ENCODE assay signal across 22 cellular contexts in the genomic region with DNA sequence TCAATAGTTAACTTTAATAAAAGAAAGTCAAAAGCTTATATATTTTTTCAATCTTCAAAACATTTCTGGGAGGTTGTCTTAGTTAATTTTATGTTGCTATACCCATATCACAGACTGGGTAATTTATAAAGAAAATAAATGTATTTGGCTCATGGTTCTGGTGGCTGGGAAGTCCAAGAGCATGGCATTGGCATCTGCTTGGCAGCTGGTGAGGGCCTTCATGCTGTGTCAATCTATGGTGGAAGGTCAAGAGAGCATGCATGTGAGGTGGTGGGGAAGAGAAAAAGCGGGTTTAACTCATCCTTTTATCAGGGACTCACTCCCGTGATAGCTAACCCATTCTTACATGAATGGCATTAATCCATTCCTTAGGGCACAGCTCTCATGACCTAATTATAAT.
A peak's percentile ranks its signal among the peaks of the same experiment; 100 is the strongest.
DNase-seq lines count a peak whose midpoint lies in the region; ATAC-seq and TF ChIP-seq lines count a peak whose summit lies in the region.
"Had no signal": no experiment of that assay in that cellular context is flagged by ENCODE, and none has a peak within 500 bp of the region (broad histone marks: within the 10 kb centered on the region; RNA-seq: fewer than 3 reads in every experiment).

No MANE protein-coding gene starts in this region.

- H3K36me3 Mint-ChIP-seq in osteocyte (ENCODE audit: unreplicated experiment): peaks cover 15% of the 10 kb centered on the region
- H3K36me3 Mint-ChIP-seq: CD14-positive monocyte had no signal

- H3K4me3 Mint-ChIP-seq in osteocyte (ENCODE audit: unreplicated experiment): no peak overlapping the region
- H3K4me3 Mint-ChIP-seq: CD14-positive monocyte; CD4-positive, alpha-beta T cell; CD8-positive, alpha-beta memory T cell; HFFc6 had no signal

- H3K4me3 ChIP-seq in left ventricle myocardium inferior: no peak overlapping the region
- H3K4me3 ChIP-seq in right cardiac atrium (ENCODE audit: low read length): no peak overlapping the region
- no peak overlapping the region for H3K4me3 ChIP-seq in PC-9
- H3K4me3 ChIP-seq in esophagus muscularis mucosa: no peak overlapping the region
- H3K4me3 ChIP-seq: BLaER1 treated with 17β-estradiol and CSF1 and Interleukin-3, amounts not matched to agents 10 nM and 100 nM; HAP-1 had no signal

- CTCF ChIA-PET in PC-9 (lab: Charles Lee): no interaction called here

- H3K9me3 Mint-ChIP-seq in osteocyte (ENCODE audit: unreplicated experiment): peaks cover 5% of the 10 kb centered on the region
- H3K9me3 Mint-ChIP-seq: HFFc6 had no signal

- H3K79me2 ChIP-seq in PC-9 (ENCODE audit: low read depth): peaks cover 99% of the 10 kb centered on the region

- H3K27me3 ChIP-seq in left ventricle myocardium inferior (ENCODE audit: low read depth) (peaks cover 6% of the 10 kb centered on the region), right cardiac atrium (ENCODE audit: control insufficient read depth, insufficient read depth) (no peaks in the 10 kb centered on the region), PC-9 (ENCODE audit: insufficient read depth, low read depth) (no peaks in the 10 kb centered on the region), esophagus muscularis mucosa (no peaks in the 10 kb centered on the region)
- H3K27me3 ChIP-seq: BE2C; BLaER1 treated with 17β-estradiol and CSF1 and Interleukin-3, amounts not matched to agents 10 nM and 100 nM had no signal

- H3K36me3 ChIP-seq in left ventricle myocardium inferior: peaks cover 15% of the 10 kb centered on the region
- peaks cover 90% of the 10 kb centered on the region for H3K36me3 ChIP-seq in PC-9 (ENCODE audit: low read depth)
- peaks cover 0 to 12% (median 10%) of the 10 kb centered on the region in 4 donors for H3K36me3 ChIP-seq in esophagus muscularis mucosa
- H3K36me3 ChIP-seq: BLaER1 treated with 17β-estradiol and CSF1 and Interleukin-3, amounts not matched to agents 10 nM and 100 nM; HAP-1 had no signal

- TF ChIP-seq POLR2A in esophagus muscularis mucosa (IDR thresholded peaks at IDR 0.05; ENCODE audit: low read depth): no peak

- H4K20me1 ChIP-seq in PC-9 (ENCODE audit: insufficient read depth): no peaks in the 10 kb centered on the region
- H4K20me1 ChIP-seq: BLaER1 treated with 17β-estradiol and CSF1 and Interleukin-3, amounts not matched to agents 10 nM and 100 nM had no signal

- H3K27me3 Mint-ChIP-seq in osteocyte (ENCODE audit: unreplicated experiment): no peaks in the 10 kb centered on the region

- H3K9me2 ChIP-seq in PC-9 (ENCODE audit: insufficient read depth): no peaks in the 10 kb centered on the region; the same call in 1 of the 2 replicates

- H3K27ac ChIP-seq in left ventricle myocardium inferior (replicated peaks) (peak overlapping the region; percentile 66), right cardiac atrium (ENCODE audit: low read length) (no peak overlapping the region), PC-9 (0 out of 2 replicates have a peak overlapping the region, but pooled peaks have one; percentile 1), esophagus muscularis mucosa (replicated peaks in 1 of 4) (no peak overlapping the region)
- H3K27ac ChIP-seq: 22Rv1; BLaER1 treated with 17β-estradiol and CSF1 and Interleukin-3, amounts not matched to agents 10 nM and 100 nM had no signal

- peaks cover 87% of the 10 kb centered on the region for H3F3A ChIP-seq in PC-9 (ENCODE audit: insufficient read depth, low read depth)

- TF ChIP-seq CTCF in left ventricle myocardium inferior (IDR thresholded peaks at IDR 0.05; ENCODE audit: borderline replicate concordance): no peak
- TF ChIP-seq CTCF in PC-9 (conservative IDR thresholded peaks at IDR 0.05): no peak
- TF ChIP-seq CTCF in esophagus muscularis mucosa (IDR thresholded peaks at IDR 0.05): no peak
- TF ChIP-seq CTCF in osteocyte (IDR thresholded peaks at IDR 0.05): no peak

- no peak overlapping the region for H3K27ac Mint-ChIP-seq in osteocyte (ENCODE audit: unreplicated experiment)
- H3K27ac Mint-ChIP-seq: CD14-positive monocyte; CD4-positive, alpha-beta T cell; CD8-positive, alpha-beta memory T cell; HFFc6 had no signal

- peaks cover 20% of the 10 kb centered on the region for H3K4me1 Mint-ChIP-seq in osteocyte (ENCODE audit: unreplicated experiment)
- H3K4me1 Mint-ChIP-seq: CD14-positive monocyte; CD8-positive, alpha-beta memory T cell had no signal

- POLR2A ChIA-PET in PC-9 (lab: Charles Lee; ENCODE audit: unreplicated experiment): no interaction called here

- intact Hi-C loops in left ventricle myocardium inferior (cut with micrococcal nuclease): no loop called here
- intact Hi-C loops in right cardiac atrium (cut with DNase I): no loop called here
- intact Hi-C loops in PC-9 (cut with micrococcal nuclease; ENCODE audit: unreplicated experiment): no loop called here
- intact Hi-C loops in esophagus muscularis mucosa (cut with DNase I): no loop called here

- no peak overlapping the region for H2AFZ ChIP-seq in PC-9

- peaks cover 7% of the 10 kb centered on the region for H3K9me3 ChIP-seq in left ventricle myocardium inferior (replicated peaks)
- H3K9me3 ChIP-seq in right cardiac atrium (ENCODE audit: control insufficient read depth, low read length): no peaks in the 10 kb centered on the region
- H3K9me3 ChIP-seq in PC-9 (ENCODE audit: insufficient read depth, low read depth): peaks cover 7% of the 10 kb centered on the region; the same call in 1 of the 2 replicates
- H3K9me3 ChIP-seq in esophagus muscularis mucosa: no peaks in the 10 kb centered on the region
- H3K9me3 ChIP-seq: BE2C, HAP-1 had no signal

- DNase-seq in left ventricle myocardium inferior (no peak), right cardiac atrium (no peak), PC-9 (no peak), esophagus muscularis mucosa (ENCODE audit: extremely low spot score) (peak; percentile 31), osteocyte (ENCODE audit: extremely low spot score, unreplicated experiment) (peak; percentile 40), NCI-H2081 treated with DMSO at 0.1 percent for 48 hours (lab: John Stamatoyannopoulos, UW) (no peak), EL (no peak), activated gamma-delta T cell (lab: John Stamatoyannopoulos, UW) (no peak)
- DNase-seq: ACHN; AML-193; BE2C; CD4-positive, alpha-beta T cell; CD8-positive, alpha-beta memory T cell; DMS 273 treated with DMSO at 0.1 percent for 48 hours; DMS79; GF-D8; GOT3; HFFc6 had no signal

- TF ChIP-seq EP300 in esophagus muscularis mucosa (IDR thresholded peaks at IDR 0.05): no peak

- H3K4me1 ChIP-seq in left ventricle myocardium inferior: peaks cover 32% of the 10 kb centered on the region
- peaks cover 9% of the 10 kb centered on the region for H3K4me1 ChIP-seq in right cardiac atrium (ENCODE audit: control insufficient read depth, insufficient read depth, low read length)
- peaks cover 24% of the 10 kb centered on the region for H3K4me1 ChIP-seq in PC-9 (replicated peaks; ENCODE audit: insufficient read depth)
- peaks cover 22 to 50% (median 43%) of the 10 kb centered on the region in 4 donors for H3K4me1 ChIP-seq in esophagus muscularis mucosa
- H3K4me1 ChIP-seq: HAP-1 had no signal

- WGBS in right cardiac atrium: 90% methylated on average over 2 of the region's 2 CpGs
- 96% methylated on average over 2 of the region's 2 CpGs for WGBS in esophagus muscularis mucosa

- no peak overlapping the region for H3K4me2 ChIP-seq in PC-9

- no peak for ATAC-seq in right cardiac atrium

- no TSS peak for BruUV-seq in PC-9 (replicated peaks; lab: Mats Ljungman, UMichigan)

Comparison
In these comparisons a context has a peak if more than half of its experiments do, and no peak if none do; other contexts are left out.
1. H3K27ac ChIP-seq: peak in left ventricle myocardium inferior (single experiment) and PC-9 (single experiment); none in right cardiac atrium (single experiment) and esophagus muscularis mucosa (0 of 4).
2. DNase-seq: peak in esophagus muscularis mucosa (single experiment) and osteocyte (single experiment); none in left ventricle myocardium inferior (single experiment), right cardiac atrium (0 of 3), PC-9 (0 of 2), NCI-H2081 treated with DMSO at 0.1 percent for 48 hours (single experiment), EL (single experiment) and activated gamma-delta T cell (single experiment).